8 cellular contexts compared by ENCODE assay signal in the genomic region with DNA sequence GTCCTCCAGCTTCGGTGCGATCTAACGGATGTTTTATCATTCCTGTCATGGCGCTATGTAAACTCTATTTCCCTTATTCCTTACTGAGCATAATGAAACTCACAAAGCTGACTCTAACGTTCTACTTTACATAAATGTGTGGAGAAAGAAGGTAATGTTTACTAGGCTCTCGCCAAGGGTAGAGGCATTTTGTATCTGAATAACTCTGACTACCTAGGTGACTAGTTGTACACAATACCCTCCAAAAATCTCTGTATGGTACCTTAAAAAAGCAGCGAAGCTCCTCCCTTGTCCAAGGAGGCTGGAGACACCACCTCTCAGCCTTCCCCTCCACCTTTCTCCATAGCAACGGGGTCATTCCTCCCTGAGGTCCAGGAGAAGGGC. TPM values are rescaled to one million over a fixed set of nuclear protein-coding genes. Genes with fewer than 3 reads are reported as not detected.
DNase-seq lines count a peak whose midpoint lies in the region; ATAC-seq, FAIRE-seq and TF ChIP-seq lines count a peak whose summit lies in the region.

No MANE protein-coding gene starts in this region.

- H3K36me3 ChIP-seq in HepG2 (replicated peaks in 1 of 2; ENCODE audit: control insufficient read depth in 1 of 2, insufficient read depth in 2 of 2, low read length in 2 of 2) (no peaks in the 10 kb centered on the region; a peak in 1 of 5 replicates), upper lobe of right lung (no peaks in the 10 kb centered on the region)

- H2AFZ ChIP-seq in HepG2 (ENCODE audit: low read length), result peak overlapping the region; percentile 58

- H3K4me1 Mint-ChIP-seq in activated naive CD4-positive, alpha-beta T cell treated with anti-CD3 and anti-CD28 coated beads, Interleukin-2, amount 10 ng/mL, durations not matched to agents 7 days and 5 days, result peaks cover 21% of the 10 kb centered on the region
- peaks cover 24% of the 10 kb centered on the region for H3K4me1 Mint-ChIP-seq in activated CD4-positive, alpha-beta memory T cell treated with anti-CD3 and anti-CD28 coated beads, Interleukin-2, amount 10 ng/mL, durations not matched to agents 7 days and 5 days

- TF ChIP-seq RAD21 in HepG2 (CRISPR knock-in tag; IDR thresholded peaks at IDR 0.05), result no peak

- H3K4me3 Mint-ChIP-seq in activated naive CD4-positive, alpha-beta T cell treated with anti-CD3 and anti-CD28 coated beads, Interleukin-2, amount 10 ng/mL, durations not matched to agents 7 days and 5 days, result peak overlapping the region; percentile 83
- H3K4me3 Mint-ChIP-seq in activated CD4-positive, alpha-beta memory T cell treated with anti-CD3 and anti-CD28 coated beads, Interleukin-2, amount 10 ng/mL, durations not matched to agents 7 days and 5 days, result peak overlapping the region; percentile 81

- intact Hi-C loops in HepG2 (cut with micrococcal nuclease; ENCODE audit: unreplicated experiment), result loop anchor here (2.0 kb wide), 2 partner anchors 21 to 113 kb away; partner anchors contain the start of genes ZNF416 and ZNF419
- intact Hi-C loops in upper lobe of right lung (cut with DNase I), result no loop called here

- TF ChIP-seq EP300 in HepG2 (IDR thresholded peaks at IDR 0.05; ENCODE audit: low read depth in 2 of 2, low read length in 2 of 2) (no peak), HepG2 (CRISPR knock-in tag; IDR thresholded peaks at IDR 0.05; ENCODE audit: borderline replicate concordance) (no peak)

- 49% methylated on average over 8 of the region's 8 CpGs for WGBS in HepG2 (ENCODE audit: low lambda C conversion rate)

- H3K4me1 ChIP-seq in HepG2 (ENCODE audit: insufficient read depth, low read length) (peaks cover 19% of the 10 kb centered on the region), upper lobe of right lung (peaks cover 10% of the 10 kb centered on the region)

- no peaks in the 10 kb centered on the region for H3K9me3 ChIP-seq in HepG2 (ENCODE audit: low read length)
- H3K9me3 ChIP-seq in upper lobe of right lung, result no peaks in the 10 kb centered on the region

- no peaks in the 10 kb centered on the region for H4K20me1 ChIP-seq in HepG2 (ENCODE audit: insufficient read depth, low read length)

- H3K79me2 ChIP-seq in HepG2 (ENCODE audit: insufficient read depth, low read length), result peaks cover 6% of the 10 kb centered on the region

- POLR2A ChIA-PET in activated CD4-positive, alpha-beta memory T cell treated with anti-CD3 and anti-CD28 coated beads, Interleukin-2, amount 10 ng/mL, durations not matched to agents 7 days and 5 days (lab: Charles Lee), result interaction anchor here (0.9 to 3.0 kb wide), 3 partner anchors 15 to 763 kb away, joined by 3 to 7 read pairs (median 3); partner anchors contain the start of genes ZNF134 and ZNF416
- POLR2A ChIA-PET in HepG2 (lab: Yijun Ruan, JAX), result no interaction called here

- ATAC-seq in HepG2, result no peak
- ATAC-seq in upper lobe of right lung, result no peak

- no peak for FAIRE-seq in HepG2 (lab: Jason Lieb, UNC)

- H3K9ac ChIP-seq in HepG2 (ENCODE audit: insufficient read depth, low read depth, low read length), result peak overlapping the region; percentile 62; the same call in 1 of the 2 replicates

- no peaks in the 10 kb centered on the region for H3K27me3 ChIP-seq in HepG2 (ENCODE audit: control insufficient read depth in 1 of 2, insufficient read depth in 2 of 2, low read length in 2 of 2)
- no peaks in the 10 kb centered on the region for H3K27me3 ChIP-seq in upper lobe of right lung

- in situ Hi-C loops in HepG2 (cut with HindIII; ENCODE audit: extremely low pct_ligation_motif_present, low pct_unique_long_range_greater_than_20kb), result no loop called here

- H3K4me3 ChIP-seq in HepG2 (replicated peaks in 1 of 3; ENCODE audit: insufficient read depth in 1 of 3, low read depth in 2 of 3, low read length in 3 of 3), result peak overlapping the region; percentile 73 to 89 (median 80)
- H3K4me3 ChIP-seq in upper lobe of right lung, result peak overlapping the region; percentile 64

- peaks cover 37% of the 10 kb centered on the region for H3K36me3 Mint-ChIP-seq in activated naive CD4-positive, alpha-beta T cell treated with anti-CD3 and anti-CD28 coated beads, Interleukin-2, amount 10 ng/mL, durations not matched to agents 7 days and 5 days
- H3K36me3 Mint-ChIP-seq in activated CD4-positive, alpha-beta memory T cell treated with anti-CD3 and anti-CD28 coated beads, Interleukin-2, amount 10 ng/mL, durations not matched to agents 7 days and 5 days (ENCODE audit: low read depth), result peaks cover 48% of the 10 kb centered on the region

- no peak for DNase-seq in activated naive CD4-positive, alpha-beta T cell treated with anti-CD3 and anti-CD28 coated beads, Interleukin-2, amount 10 ng/mL, durations not matched to agents 7 days and 5 days
- DNase-seq in activated naive CD4-positive, alpha-beta T cell treated with anti-CD3 and anti-CD28 coated beads, Interleukin-2, amount 50 U/mL, for 16 hours, result no peak
- DNase-seq in activated CD4-positive, alpha-beta memory T cell treated with anti-CD3 and anti-CD28 coated beads, Interleukin-2, amount 10 ng/mL, durations not matched to agents 7 days and 5 days, result no peak
- DNase-seq in HepG2 (ENCODE audit: low spot score), result no peak
- no peak for DNase-seq in upper lobe of right lung
- DNase-seq in Ammon's horn (ENCODE audit: low spot score), result no peak
- no peak for DNase-seq in NCI-H526 (lab: John Stamatoyannopoulos, UW)
- no peak for DNase-seq in activated CD8-positive, alpha-beta memory T cell treated with anti-CD3 and anti-CD28 coated beads, Interleukin-2, amount 50 U/mL, for 48 hours

- no TSS peak for BruUV-seq in HepG2 (replicated peaks; lab: Mats Ljungman, UMichigan)

- CTCF ChIA-PET in activated naive CD4-positive, alpha-beta T cell treated with anti-CD3 and anti-CD28 coated beads, Interleukin-2, amount 10 ng/mL, durations not matched to agents 7 days and 5 days (lab: Charles Lee), result no interaction called here
- CTCF ChIA-PET in activated CD4-positive, alpha-beta memory T cell treated with anti-CD3 and anti-CD28 coated beads, Interleukin-2, amount 10 ng/mL, durations not matched to agents 7 days and 5 days (lab: Charles Lee), result no interaction called here
- CTCF ChIA-PET in HepG2 (lab: Yijun Ruan, JAX; ENCODE audit: low intra/inter-chr PET ratio, low total read pairs), result no interaction called here

- H3K4me2 ChIP-seq in HepG2 (ENCODE audit: low read depth, low read length), result peak overlapping the region; percentile 89

- TF ChIP-seq CTCF in HepG2 (CRISPR knock-in tag; IDR thresholded peaks at IDR 0.05) (no peak), upper lobe of right lung (IDR thresholded peaks at IDR 0.05) (no peak)

- no peaks in the 10 kb centered on the region for H3K27me3 Mint-ChIP-seq in activated naive CD4-positive, alpha-beta T cell treated with anti-CD3 and anti-CD28 coated beads, Interleukin-2, amount 10 ng/mL, durations not matched to agents 7 days and 5 days
- no peaks in the 10 kb centered on the region for H3K27me3 Mint-ChIP-seq in activated CD4-positive, alpha-beta memory T cell treated with anti-CD3 and anti-CD28 coated beads, Interleukin-2, amount 10 ng/mL, durations not matched to agents 7 days and 5 days

- peaks cover 58% of the 10 kb centered on the region for H3K9me3 Mint-ChIP-seq in activated naive CD4-positive, alpha-beta T cell treated with anti-CD3 and anti-CD28 coated beads, Interleukin-2, amount 10 ng/mL, durations not matched to agents 7 days and 5 days
- peaks cover 58% of the 10 kb centered on the region for H3K9me3 Mint-ChIP-seq in activated CD4-positive, alpha-beta memory T cell treated with anti-CD3 and anti-CD28 coated beads, Interleukin-2, amount 10 ng/mL, durations not matched to agents 7 days and 5 days

- TF ChIP-seq POLR2A in HepG2 (IDR thresholded peaks at IDR 0.05; ENCODE audit: insufficient read depth in 1 of 2, low read depth in 2 of 2, low read length in 2 of 2), result no peak

- H3K27ac ChIP-seq in HepG2 (ENCODE audit: extremely low read length, insufficient read depth, low read length), result no peak overlapping the region
- H3K27ac ChIP-seq in upper lobe of right lung, result no peak overlapping the region

- H3K27ac Mint-ChIP-seq in activated naive CD4-positive, alpha-beta T cell treated with anti-CD3 and anti-CD28 coated beads, Interleukin-2, amount 10 ng/mL, durations not matched to agents 7 days and 5 days, result peak overlapping the region; percentile 82
- H3K27ac Mint-ChIP-seq in activated CD4-positive, alpha-beta memory T cell treated with anti-CD3 and anti-CD28 coated beads, Interleukin-2, amount 10 ng/mL, durations not matched to agents 7 days and 5 days, result peak overlapping the region; percentile 42

RNA-seq across cellular contexts. Expression of gene ZNF530, which starts 0.3 kb away (rescaled TPM):
- total RNA-seq in activated CD4-positive, alpha-beta memory T cell treated with anti-CD3 and anti-CD28 coated beads, Interleukin-2, amount 10 ng/mL, durations not matched to agents 7 days and 5 days, result 1 to 10 TPM; 7.4 to 8.3 TPM
- total RNA-seq in HepG2 (2016; rRNA removed; fragmentation: Illumina TruSeq; extraction: Trizol), result 7.5 and 7.8 TPM in 2 replicates
- total RNA-seq in HepG2 (2016; cell fraction: cytosol; rRNA removed; fragmentation: Illumina TruSeq; extraction: Trizol; ENCODE audit: low read depth), result 1.1 and 2.2 TPM in 2 replicates
- 6.9 and 8.6 TPM in 2 replicates for total RNA-seq in HepG2 (2016; cell fraction: insoluble cytoplasmic fraction; rRNA removed; fragmentation: Illumina TruSeq; extraction: Trizol)
- total RNA-seq in HepG2 (2016; cell fraction: membrane; rRNA removed; fragmentation: Illumina TruSeq; extraction: Trizol), result 4.6 and 5.1 TPM in 2 replicates
- total RNA-seq in HepG2 (2016; cell fraction: nucleus; rRNA removed; fragmentation: Illumina TruSeq; extraction: Trizol), result 4.7 and 5.7 TPM in 2 replicates
- polyA plus RNA-seq in HepG2 (2011; rRNA removed), result 1.1 and 1.6 TPM in 2 replicates
- polyA plus RNA-seq in HepG2 (2011; cell fraction: cytosol; rRNA removed), result 0.99 TPM in 2 replicates
- polyA plus RNA-seq in HepG2 (2011; cell fraction: nucleus; rRNA removed), result 1.4 and 1.5 TPM in 2 replicates
- 0.95 and 1.4 TPM in 2 replicates for polyA plus RNA-seq in HepG2 (2012)
- polyA plus RNA-seq in HepG2 (2016; cell fraction: cytosol; fragmentation: Illumina TruSeq; extraction: Trizol; ENCODE audit: low read depth), result 0.97 and 1.1 TPM in 2 replicates
- polyA plus RNA-seq in HepG2 (2016; cell fraction: insoluble cytoplasmic fraction; fragmentation: Illumina TruSeq; extraction: Trizol; ENCODE audit: low read depth), result 3.3 and 3.7 TPM in 2 replicates
- 1.5 and 2.6 TPM in 2 replicates for polyA plus RNA-seq in HepG2 (2016; cell fraction: membrane; fragmentation: Illumina TruSeq; extraction: Trizol; ENCODE audit: low read depth)
- 7.8 and 9.6 TPM in 2 replicates for polyA plus RNA-seq in HepG2 (2016; cell fraction: nucleus; fragmentation: Illumina TruSeq; extraction: Trizol; ENCODE audit: insufficient read depth, low read depth)
- polyA minus RNA-seq in HepG2 (2011; rRNA and poly(A)+ RNA removed; ENCODE audit: low replicate concordance), result 4.0 and 4.5 TPM in 2 replicates
- 0.97 and 1.4 TPM in 2 replicates for polyA minus RNA-seq in HepG2 (2011; cell fraction: cytosol; rRNA and poly(A)+ RNA removed)
- polyA minus RNA-seq in HepG2 (2011; cell fraction: nucleus; rRNA and poly(A)+ RNA removed), result 3.1 and 3.7 TPM in 2 replicates
- total RNA-seq in upper lobe of right lung, result 2.9 TPM

RNA-seq across cellular contexts. Expression of gene ZNF134, which starts 14.7 kb away (rescaled TPM):
- 10 to 100 TPM; 14.7 to 16.7 TPM for total RNA-seq in activated CD4-positive, alpha-beta memory T cell treated with anti-CD3 and anti-CD28 coated beads, Interleukin-2, amount 10 ng/mL, durations not matched to agents 7 days and 5 days
- total RNA-seq in HepG2 (2016; rRNA removed; fragmentation: Illumina TruSeq; extraction: Trizol) (17.1 and 19.4 TPM in 2 replicates), upper lobe of right lung (18.9 TPM)
- total RNA-seq in HepG2 (2016; cell fraction: cytosol; rRNA removed; fragmentation: Illumina TruSeq; extraction: Trizol; ENCODE audit: low read depth), result 5.1 and 5.7 TPM in 2 replicates
- 16.6 and 17.1 TPM in 2 replicates for total RNA-seq in HepG2 (2016; cell fraction: insoluble cytoplasmic fraction; rRNA removed; fragmentation: Illumina TruSeq; extraction: Trizol)
- total RNA-seq in HepG2 (2016; cell fraction: membrane; rRNA removed; fragmentation: Illumina TruSeq; extraction: Trizol), result 10.5 and 12.5 TPM in 2 replicates
- total RNA-seq in HepG2 (2016; cell fraction: nucleus; rRNA removed; fragmentation: Illumina TruSeq; extraction: Trizol), result 15.2 and 16.8 TPM in 2 replicates
- 6.8 and 7.1 TPM in 2 replicates for polyA plus RNA-seq in HepG2 (2011; rRNA removed)
- 7.4 and 8.2 TPM in 2 replicates for polyA plus RNA-seq in HepG2 (2011; cell fraction: cytosol; rRNA removed)
- polyA plus RNA-seq in HepG2 (2011; cell fraction: nucleus; rRNA removed), result 7.9 and 9.9 TPM in 2 replicates
- polyA plus RNA-seq in HepG2 (2012), result 9.0 and 9.4 TPM in 2 replicates
- 0.70 and 1.1 TPM in 2 replicates for polyA plus RNA-seq in HepG2 (2016; cell fraction: cytosol; fragmentation: Illumina TruSeq; extraction: Trizol; ENCODE audit: low read depth)
- 8.9 TPM in 2 replicates for polyA plus RNA-seq in HepG2 (2016; cell fraction: insoluble cytoplasmic fraction; fragmentation: Illumina TruSeq; extraction: Trizol; ENCODE audit: low read depth)
- 2.8 and 2.9 TPM in 2 replicates for polyA plus RNA-seq in HepG2 (2016; cell fraction: membrane; fragmentation: Illumina TruSeq; extraction: Trizol; ENCODE audit: low read depth)
- 11.8 and 12.8 TPM in 2 replicates for polyA plus RNA-seq in HepG2 (2016; cell fraction: nucleus; fragmentation: Illumina TruSeq; extraction: Trizol; ENCODE audit: insufficient read depth, low read depth)
- polyA minus RNA-seq in HepG2 (2011; rRNA and poly(A)+ RNA removed; ENCODE audit: low replicate concordance), result 6.2 and 7.8 TPM in 2 replicates
- polyA minus RNA-seq in HepG2 (2011; cell fraction: cytosol; rRNA and poly(A)+ RNA removed), result 6.0 and 6.7 TPM in 2 replicates
- polyA minus RNA-seq in HepG2 (2011; cell fraction: nucleus; rRNA and poly(A)+ RNA removed), result 18.2 and 24.7 TPM in 2 replicates

RNA-seq across cellular contexts. Expression of gene ZIK1, which starts 15.4 kb away (rescaled TPM):
- total RNA-seq in activated CD4-positive, alpha-beta memory T cell treated with anti-CD3 and anti-CD28 coated beads, Interleukin-2, amount 10 ng/mL, durations not matched to agents 7 days and 5 days, result 1 to 10 TPM; 5.7 to 6.1 TPM
- total RNA-seq in HepG2 (2016; rRNA removed; fragmentation: Illumina TruSeq; extraction: Trizol), result 7.2 and 9.8 TPM in 2 replicates
- 1.5 and 1.7 TPM in 2 replicates for total RNA-seq in HepG2 (2016; cell fraction: cytosol; rRNA removed; fragmentation: Illumina TruSeq; extraction: Trizol; ENCODE audit: low read depth)
- total RNA-seq in HepG2 (2016; cell fraction: insoluble cytoplasmic fraction; rRNA removed; fragmentation: Illumina TruSeq; extraction: Trizol), result 7.8 and 9.8 TPM in 2 replicates
- total RNA-seq in HepG2 (2016; cell fraction: membrane; rRNA removed; fragmentation: Illumina TruSeq; extraction: Trizol), result 4.6 TPM in 2 replicates
- total RNA-seq in HepG2 (2016; cell fraction: nucleus; rRNA removed; fragmentation: Illumina TruSeq; extraction: Trizol), result 4.4 and 6.3 TPM in 2 replicates
- 1.9 and 2.1 TPM in 2 replicates for polyA plus RNA-seq in HepG2 (2011; rRNA removed)
- 2.0 and 2.2 TPM in 2 replicates for polyA plus RNA-seq in HepG2 (2011; cell fraction: cytosol; rRNA removed)
- 2.2 and 3.0 TPM in 2 replicates for polyA plus RNA-seq in HepG2 (2011; cell fraction: nucleus; rRNA removed)
- polyA plus RNA-seq in HepG2 (2012), result 1.4 and 2.4 TPM in 2 replicates
- polyA plus RNA-seq in HepG2 (2016; cell fraction: cytosol; fragmentation: Illumina TruSeq; extraction: Trizol; ENCODE audit: low read depth), result 0.50 and 0.66 TPM in 2 replicates
- 5.6 and 6.4 TPM in 2 replicates for polyA plus RNA-seq in HepG2 (2016; cell fraction: insoluble cytoplasmic fraction; fragmentation: Illumina TruSeq; extraction: Trizol; ENCODE audit: low read depth)
- 1.9 and 2.1 TPM in 2 replicates for polyA plus RNA-seq in HepG2 (2016; cell fraction: membrane; fragmentation: Illumina TruSeq; extraction: Trizol; ENCODE audit: low read depth)
- polyA plus RNA-seq in HepG2 (2016; cell fraction: nucleus; fragmentation: Illumina TruSeq; extraction: Trizol; ENCODE audit: insufficient read depth, low read depth), result 4.4 and 4.7 TPM in 2 replicates
- 2.2 TPM in 1 of 2 replicates, not detected in the other for polyA minus RNA-seq in HepG2 (2011; rRNA and poly(A)+ RNA removed; ENCODE audit: low replicate concordance)
- 0.88 and 2.3 TPM in 2 replicates for polyA minus RNA-seq in HepG2 (2011; cell fraction: cytosol; rRNA and poly(A)+ RNA removed)
- polyA minus RNA-seq in HepG2 (2011; cell fraction: nucleus; rRNA and poly(A)+ RNA removed), result 4.1 and 4.2 TPM in 2 replicates
- total RNA-seq in upper lobe of right lung, result 2.9 TPM

RNA-seq across cellular contexts. Expression of gene ZNF416, which starts 20.7 kb away (rescaled TPM):
- total RNA-seq in activated CD4-positive, alpha-beta memory T cell treated with anti-CD3 and anti-CD28 coated beads, Interleukin-2, amount 10 ng/mL, durations not matched to agents 7 days and 5 days, result 1 to 10 TPM; 5.4 to 6.7 TPM
- 5.3 and 6.6 TPM in 2 replicates for total RNA-seq in HepG2 (2016; rRNA removed; fragmentation: Illumina TruSeq; extraction: Trizol)
- 1.8 and 2.5 TPM in 2 replicates for total RNA-seq in HepG2 (2016; cell fraction: cytosol; rRNA removed; fragmentation: Illumina TruSeq; extraction: Trizol; ENCODE audit: low read depth)
- total RNA-seq in HepG2 (2016; cell fraction: insoluble cytoplasmic fraction; rRNA removed; fragmentation: Illumina TruSeq; extraction: Trizol), result 5.3 and 5.9 TPM in 2 replicates
- total RNA-seq in HepG2 (2016; cell fraction: membrane; rRNA removed; fragmentation: Illumina TruSeq; extraction: Trizol), result 5.2 and 5.4 TPM in 2 replicates
- 5.3 and 5.5 TPM in 2 replicates for total RNA-seq in HepG2 (2016; cell fraction: nucleus; rRNA removed; fragmentation: Illumina TruSeq; extraction: Trizol)
- polyA plus RNA-seq in HepG2 (2011; rRNA removed), result 1.5 and 2.1 TPM in 2 replicates
- polyA plus RNA-seq in HepG2 (2011; cell fraction: cytosol; rRNA removed), result 1.1 and 1.8 TPM in 2 replicates
- polyA plus RNA-seq in HepG2 (2011; cell fraction: nucleus; rRNA removed), result 1.8 and 2.1 TPM in 2 replicates
- 2.3 and 2.6 TPM in 2 replicates for polyA plus RNA-seq in HepG2 (2012)
- polyA plus RNA-seq in HepG2 (2016; cell fraction: cytosol; fragmentation: Illumina TruSeq; extraction: Trizol; ENCODE audit: low read depth), result 0.57 and 0.66 TPM in 2 replicates
- 3.9 and 4.4 TPM in 2 replicates for polyA plus RNA-seq in HepG2 (2016; cell fraction: insoluble cytoplasmic fraction; fragmentation: Illumina TruSeq; extraction: Trizol; ENCODE audit: low read depth)
- polyA plus RNA-seq in HepG2 (2016; cell fraction: membrane; fragmentation: Illumina TruSeq; extraction: Trizol; ENCODE audit: low read depth), result 1.4 and 1.5 TPM in 2 replicates
- polyA plus RNA-seq in HepG2 (2016; cell fraction: nucleus; fragmentation: Illumina TruSeq; extraction: Trizol; ENCODE audit: insufficient read depth, low read depth), result 3.2 and 3.5 TPM in 2 replicates
- polyA minus RNA-seq in HepG2 (2011; rRNA and poly(A)+ RNA removed; ENCODE audit: low replicate concordance), result 4.6 and 5.1 TPM in 2 replicates
- 2.1 and 2.2 TPM in 2 replicates for polyA minus RNA-seq in HepG2 (2011; cell fraction: cytosol; rRNA and poly(A)+ RNA removed)
- polyA minus RNA-seq in HepG2 (2011; cell fraction: nucleus; rRNA and poly(A)+ RNA removed), result 10.6 and 16.8 TPM in 2 replicates
- 5.6 TPM for total RNA-seq in upper lobe of right lung

RNA-seq across cellular contexts. Expression of gene ZNF211, which starts 33.6 kb away (rescaled TPM):
- 10 to 100 TPM; 17.8 to 20.4 TPM for total RNA-seq in activated CD4-positive, alpha-beta memory T cell treated with anti-CD3 and anti-CD28 coated beads, Interleukin-2, amount 10 ng/mL, durations not matched to agents 7 days and 5 days
- total RNA-seq in HepG2 (2016; rRNA removed; fragmentation: Illumina TruSeq; extraction: Trizol) (11.2 and 12.2 TPM in 2 replicates), upper lobe of right lung (13.3 TPM)
- 2.0 and 2.2 TPM in 2 replicates for total RNA-seq in HepG2 (2016; cell fraction: cytosol; rRNA removed; fragmentation: Illumina TruSeq; extraction: Trizol; ENCODE audit: low read depth)
- total RNA-seq in HepG2 (2016; cell fraction: insoluble cytoplasmic fraction; rRNA removed; fragmentation: Illumina TruSeq; extraction: Trizol), result 11.7 and 11.8 TPM in 2 replicates
- 5.4 and 7.0 TPM in 2 replicates for total RNA-seq in HepG2 (2016; cell fraction: membrane; rRNA removed; fragmentation: Illumina TruSeq; extraction: Trizol)
- 10.7 and 13.9 TPM in 2 replicates for total RNA-seq in HepG2 (2016; cell fraction: nucleus; rRNA removed; fragmentation: Illumina TruSeq; extraction: Trizol)
- polyA plus RNA-seq in HepG2 (2011; rRNA removed), result 9.9 and 12.7 TPM in 2 replicates
- polyA plus RNA-seq in HepG2 (2011; cell fraction: cytosol; rRNA removed), result 4.6 and 6.9 TPM in 2 replicates
- 17.1 and 23.0 TPM in 2 replicates for polyA plus RNA-seq in HepG2 (2011; cell fraction: nucleus; rRNA removed)
- polyA plus RNA-seq in HepG2 (2012), result 6.9 and 8.0 TPM in 2 replicates
- 0.82 and 1.2 TPM in 2 replicates for polyA plus RNA-seq in HepG2 (2016; cell fraction: cytosol; fragmentation: Illumina TruSeq; extraction: Trizol; ENCODE audit: low read depth)
- 8.5 and 11.2 TPM in 2 replicates for polyA plus RNA-seq in HepG2 (2016; cell fraction: insoluble cytoplasmic fraction; fragmentation: Illumina TruSeq; extraction: Trizol; ENCODE audit: low read depth)
- polyA plus RNA-seq in HepG2 (2016; cell fraction: membrane; fragmentation: Illumina TruSeq; extraction: Trizol; ENCODE audit: low read depth), result 2.5 and 3.1 TPM in 2 replicates
- 24.2 and 25.4 TPM in 2 replicates for polyA plus RNA-seq in HepG2 (2016; cell fraction: nucleus; fragmentation: Illumina TruSeq; extraction: Trizol; ENCODE audit: insufficient read depth, low read depth)
- 3.7 and 7.2 TPM in 2 replicates for polyA minus RNA-seq in HepG2 (2011; rRNA and poly(A)+ RNA removed; ENCODE audit: low replicate concordance)
- polyA minus RNA-seq in HepG2 (2011; cell fraction: cytosol; rRNA and poly(A)+ RNA removed), result 2.4 and 4.5 TPM in 2 replicates
- 17.5 and 21.4 TPM in 2 replicates for polyA minus RNA-seq in HepG2 (2011; cell fraction: nucleus; rRNA and poly(A)+ RNA removed)
